In genomic region chr10:65123120-65123519, GRCh38 we compare ENCODE assay signal across 13 cellular contexts.
DNase-seq lines count a peak whose midpoint lies in the region; ATAC-seq and TF ChIP-seq lines count a peak whose summit lies in the region.
"Had no signal": no experiment of that assay in that cellular context is flagged by ENCODE, and none has a peak within 500 bp of the region (broad histone marks: within the 10 kb centered on the region; RNA-seq: fewer than 3 reads in every experiment).

No MANE protein-coding gene starts in this region.

- TF ChIP-seq CTCF in mucosa of descending colon (IDR thresholded peaks at IDR 0.05), result no peak

- peak; percentile 28 for DNase-seq in NCI-H510A treated with DMSO at 0.1 percent for 48 hours (lab: John Stamatoyannopoulos, UW)
- no peak for DNase-seq in NCI-H510A (lab: John Stamatoyannopoulos, UW)
- DNase-seq in LoVo (ENCODE audit: low spot score), result peak; percentile 28
- peak; percentile 8 for DNase-seq in kidney tubule cell (ENCODE audit: low spot score)
- no peak for DNase-seq in mucosa of descending colon
- no peak for DNase-seq in activated CD4-positive, CD25-positive, alpha-beta regulatory T cell treated with anti-CD3 and anti-CD28 coated beads, Interleukin-2, amount 50 U/mL, for 72 hours
- no peak for DNase-seq in hypothalamus (lab: John Stamatoyannopoulos, UW)
- DNase-seq: CD8-positive, alpha-beta T cell; COR-L47; DMS153; GF-D8; IMR-90 had no signal

- H3K9me3 ChIP-seq in mucosa of descending colon, result no peaks in the 10 kb centered on the region

- ATAC-seq in mucosa of descending colon (no peak), HG03135 (IDR thresholded peaks at IDR 0.05; ENCODE audit: unreplicated experiment) (no peak)
- ATAC-seq: CD8-positive, alpha-beta T cell had no signal

- no peaks in the 10 kb centered on the region for H3K4me1 ChIP-seq in mucosa of descending colon (ENCODE audit: low read depth)

- H3K36me3 ChIP-seq in mucosa of descending colon (ENCODE audit: low read depth), result no peaks in the 10 kb centered on the region

- H3K4me3 ChIP-seq in mucosa of descending colon, result no peak overlapping the region

- intact Hi-C loops in mucosa of descending colon (cut with DNase I, micrococcal nuclease), result no loop called here

Comparison
In these comparisons a context has a peak if more than half of its experiments do, and no peak if none do; other contexts are left out.
1. DNase-seq: peak in NCI-H510A treated with DMSO at 0.1 percent for 48 hours (single experiment), LoVo (single experiment) and kidney tubule cell (single experiment); none in NCI-H510A (single experiment), mucosa of descending colon (0 of 3), activated CD4-positive, CD25-positive, alpha-beta regulatory T cell treated with anti-CD3 and anti-CD28 coated beads, Interleukin-2, amount 50 U/mL, for 72 hours (single experiment) and hypothalamus (0 of 51).